Comparison of ENCODE assay signal across 1 cellular context in genomic region chr7:158262284-158263109, GRCh38.
TF ChIP-seq lines count a peak whose summit lies in the region.

No MANE protein-coding gene starts in this region.

TF ChIP-seq in H1, 55 proteins besides CTCF, POLR2A, EP300 and RAD21 (continued from another document):
- TF ChIP-seq SP1 (IDR thresholded peaks at IDR 0.05; ENCODE audit: low read depth, low read length) (no peak), MAFK (IDR thresholded peaks at IDR 0.05; ENCODE audit: low read depth, low read length) (no peak), POU5F1 (IDR thresholded peaks at IDR 0.05; ENCODE audit: low read depth, low read length) (no peak), CBX5 (IDR thresholded peaks at IDR 0.05; ENCODE audit: low read depth, low read length) (no peak), CHD7 (IDR thresholded peaks at IDR 0.05; ENCODE audit: insufficient replicate concordance, low read length) (no peak), USF2 (IDR thresholded peaks at IDR 0.05; ENCODE audit: low read length) (no peak), ATF3 (IDR thresholded peaks at IDR 0.05; ENCODE audit: insufficient read depth, low read depth, low read length) (no peak), BACH1 (IDR thresholded peaks at IDR 0.05; ENCODE audit: low read length) (no peak), HDAC2 (IDR thresholded peaks at IDR 0.05; ENCODE audit: borderline replicate concordance in 1 of 2, low read depth in 2 of 2, low read length in 2 of 2) (no peak), CHD1 (IDR thresholded peaks at IDR 0.05; ENCODE audit: low read depth, low read length) (no peak), TAF1 (IDR thresholded peaks at IDR 0.05; ENCODE audit: low read depth, low read length) (no peak), PHF8 (conservative IDR thresholded peaks at IDR 0.05; ENCODE audit: low read depth, low read length) (no peak), ASH2L (IDR thresholded peaks at IDR 0.05; ENCODE audit: low read length) (no peak), GTF2F1 (IDR thresholded peaks at IDR 0.05; ENCODE audit: borderline replicate concordance, low read depth, low read length) (no peak), TCF12 (IDR thresholded peaks at IDR 0.05; ENCODE audit: low read depth, low read length) (no peak)
